ENCODE assay signal across 9 cellular contexts in the genomic region with DNA sequence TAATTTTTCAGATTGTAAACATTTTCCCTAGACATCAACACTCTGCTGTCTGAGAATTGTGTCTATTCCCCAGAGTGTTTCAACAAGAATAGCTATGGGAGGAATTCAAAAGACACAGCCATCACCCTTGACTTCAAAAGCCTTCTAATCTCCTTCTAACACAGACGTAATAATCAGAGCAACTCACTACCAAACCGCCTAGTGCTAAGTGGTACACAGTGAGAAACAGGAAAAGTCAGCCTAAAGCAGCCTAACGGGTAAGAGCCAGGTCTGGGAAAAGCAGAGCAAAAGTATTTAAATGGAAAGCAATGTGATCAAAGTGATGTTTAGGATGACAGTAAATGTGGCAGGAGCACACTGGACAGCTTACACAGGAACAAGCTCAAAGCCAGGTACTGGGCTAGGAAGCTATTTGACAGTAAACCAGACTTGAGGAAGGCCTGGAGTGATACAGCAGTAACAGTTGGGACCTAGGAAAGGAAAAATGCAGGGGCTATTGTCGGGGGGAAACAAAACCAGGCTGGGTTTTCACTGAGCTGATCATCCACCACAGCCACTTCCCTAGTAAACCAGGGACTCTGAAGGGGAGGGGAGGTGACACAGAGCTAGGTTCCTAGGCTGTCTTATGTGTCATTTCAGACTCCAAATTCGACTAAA. TPM values are rescaled to one million over a fixed set of nuclear protein-coding genes. Genes with fewer than 3 reads are reported as not detected.
A peak's percentile ranks its signal among the peaks of the same experiment; 100 is the strongest.
DNase-seq lines count a peak whose midpoint lies in the region; ATAC-seq and TF ChIP-seq lines count a peak whose summit lies in the region.
"Had no signal": no experiment of that assay in that cellular context is flagged by ENCODE, and none has a peak within 500 bp of the region (broad histone marks: within the 10 kb centered on the region; RNA-seq: fewer than 3 reads in every experiment).

No MANE protein-coding gene starts in this region.

- H3K36me3 Mint-ChIP-seq in glutamatergic neuron (ENCODE audit: unreplicated experiment) = peaks cover 9% of the 10 kb centered on the region

- peaks cover 69% of the 10 kb centered on the region for H3K4me1 Mint-ChIP-seq in glutamatergic neuron (ENCODE audit: low read depth, unreplicated experiment)

- H3F3A ChIP-seq in GM23248 (ENCODE audit: insufficient read depth) = peaks cover 92% of the 10 kb centered on the region

- H3K9me3 Mint-ChIP-seq in glutamatergic neuron (ENCODE audit: unreplicated experiment) = peaks cover 19% of the 10 kb centered on the region

- peak overlapping the region; percentile 80 for H3K4me3 Mint-ChIP-seq in glutamatergic neuron (ENCODE audit: unreplicated experiment)

- H3K27me3 ChIP-seq in GM23248 (replicated peaks; ENCODE audit: insufficient read depth) = no peaks in the 10 kb centered on the region
- no peaks in the 10 kb centered on the region for H3K27me3 ChIP-seq in skeletal muscle satellite cell (ENCODE audit: control insufficient read depth, insufficient read depth, low read length)
- H3K27me3 ChIP-seq: MG63 had no signal

- H3K4me2 ChIP-seq in GM23248 (ENCODE audit: unreplicated experiment) (peak overlapping the region; percentile 72), skeletal muscle satellite cell (ENCODE audit: low read length) (peak overlapping the region; percentile 63)

- H3K27ac ChIP-seq in GM23248 (peak overlapping the region; percentile 73), VCaP (peak overlapping the region; percentile 62)

- H3K9ac ChIP-seq in GM23248 = peak overlapping the region; percentile 66
- peak overlapping the region; percentile 49 for H3K9ac ChIP-seq in skeletal muscle satellite cell (ENCODE audit: low read depth, low read length)

- no peak for ATAC-seq in HG03378 (IDR thresholded peaks at IDR 0.05; ENCODE audit: unreplicated experiment)
- no peak for ATAC-seq in HG03439 (IDR thresholded peaks at IDR 0.05; ENCODE audit: unreplicated experiment)
- ATAC-seq in HG02759 (IDR thresholded peaks at IDR 0.05; ENCODE audit: unreplicated experiment) = no peak

- WGBS in GM23248 (ENCODE audit: low coverage in 1 of 2, low lambda C conversion rate in 2 of 2, missing lambda C conversion rate in 2 of 2), 2 experiments = 12 to 15% methylated on average over 5 of the region's 5 CpGs

- no peaks in the 10 kb centered on the region for H3K9me2 ChIP-seq in GM23248 (ENCODE audit: insufficient read depth)

- H3K27ac Mint-ChIP-seq in glutamatergic neuron (ENCODE audit: unreplicated experiment) = peak overlapping the region; percentile 96

- peaks cover under 1% of the 10 kb centered on the region; the same call in 1 of the 2 replicates for H4K20me1 ChIP-seq in GM23248 (ENCODE audit: insufficient read depth)

- TF ChIP-seq CTCF in VCaP (conservative IDR thresholded peaks at IDR 0.05) (no peak), glutamatergic neuron (IDR thresholded peaks at IDR 0.05; ENCODE audit: partially characterized antibody, unreplicated experiment) (no peak)

- DNase-seq in GM23248 (peak; percentile 56), glutamatergic neuron (no peak), activated gamma-delta T cell treated with Interleukin-2 at 50 U/mL for 16 hours (no peak)
- DNase-seq: MG63 had no signal

- peaks cover 16% of the 10 kb centered on the region for H3K27me3 Mint-ChIP-seq in glutamatergic neuron (ENCODE audit: unreplicated experiment)

- peaks cover 55% of the 10 kb centered on the region for H3K36me3 ChIP-seq in GM23248 (ENCODE audit: low read depth)
- peaks cover 76% of the 10 kb centered on the region for H3K36me3 ChIP-seq in skeletal muscle satellite cell (ENCODE audit: insufficient read depth, low read length)

- peaks cover 56% of the 10 kb centered on the region for H3K4me1 ChIP-seq in GM23248 (ENCODE audit: insufficient read depth)
- H3K4me1 ChIP-seq in skeletal muscle satellite cell (ENCODE audit: control insufficient read depth, insufficient read depth, low read length) = peaks cover 54% of the 10 kb centered on the region

- no peak overlapping the region for H2AFZ ChIP-seq in GM23248

- in situ Hi-C loops in GM23248 (cut with MboI) = no loop called here

- peaks cover 100% of the 10 kb centered on the region for H3K79me2 ChIP-seq in GM23248 (ENCODE audit: insufficient read depth)

- H3K9me3 ChIP-seq in GM23248 (ENCODE audit: low read depth) (no peaks in the 10 kb centered on the region), skeletal muscle satellite cell (replicated peaks; ENCODE audit: low read length) (no peaks in the 10 kb centered on the region)
- H3K9me3 ChIP-seq: MG63 had no signal

- peak overlapping the region; percentile 33 for H3K4me3 ChIP-seq in GM23248
- H3K4me3 ChIP-seq in skeletal muscle satellite cell (ENCODE audit: low read length) = peak overlapping the region; percentile 40
- H3K4me3 ChIP-seq: MG63 had no signal

RNA-seq across cellular contexts. Expression of a gene that starts 29.4 kb away (rescaled TPM):
- total RNA-seq in GM23248 (2014; rRNA removed; shearing (Covaris generic)) = 170 and 172 TPM in 2 replicates
- polyA plus RNA-seq in GM23248 (2016; fragmentation: Nextera tagmentation; extraction: Ambion mirVana) = 401 and 403 TPM in 2 replicates
- 285 TPM for total RNA-seq in glutamatergic neuron (ENCODE audit: unreplicated experiment)
- total RNA-seq in skeletal muscle satellite cell (2012; rRNA removed) = 282 and 318 TPM in 2 replicates
